ENCODE assay signal across 9 cellular contexts in genomic region chr3:19065027-19065426, GRCh38.
DNase-seq lines count a peak whose midpoint lies in the region; ATAC-seq and TF ChIP-seq lines count a peak whose summit lies in the region.
"Had no signal": no experiment of that assay in that cellular context is flagged by ENCODE, and none has a peak within 500 bp of the region (broad histone marks: within the 10 kb centered on the region; RNA-seq: fewer than 3 reads in every experiment).

No MANE protein-coding gene starts in this region.

- no peaks in the 10 kb centered on the region for H3K9me3 Mint-ChIP-seq in activated naive CD4-positive, alpha-beta T cell treated with anti-CD3 and anti-CD28 coated beads for 36 hours

- CTCF ChIA-PET in activated naive CD4-positive, alpha-beta T cell treated with anti-CD3 and anti-CD28 coated beads for 36 hours (lab: Charles Lee), result interaction anchor here (0.6 to 1.4 kb wide), 5 partner anchors 11 to 801 kb away, joined by 3 to 5 read pairs (median 3); no protein-coding TSS in a partner anchor

- intact Hi-C loops in activated naive CD4-positive, alpha-beta T cell treated with anti-CD3 and anti-CD28 coated beads for 36 hours (cut with micrococcal nuclease), result loop anchor here (1.0 to 10.0 kb wide), 4 partner anchors 187 to 801 kb away; no protein-coding TSS in a partner anchor
- intact Hi-C loops in aorta (cut with DNase I), result loop anchor here (5.0 kb wide), 1 partner anchor 802 kb away; no protein-coding TSS in a partner anchor

- H3K36me3 ChIP-seq in BE2C (no peaks in the 10 kb centered on the region), H7 (replicated peaks; ENCODE audit: control insufficient read depth, insufficient read depth, low read length) (no peaks in the 10 kb centered on the region), aorta (ENCODE audit: control insufficient read depth in 1 of 2, insufficient read depth in 2 of 2, low read length in 1 of 2) (no peaks in the 10 kb centered on the region)
- H3K36me3 ChIP-seq: MG63 had no signal

- 8 to 9% methylated on average over 1 of the region's 1 CpG for WGBS in aorta, 2 donors

- H3K27ac Mint-ChIP-seq in activated naive CD4-positive, alpha-beta T cell treated with anti-CD3 and anti-CD28 coated beads for 36 hours, result no peak overlapping the region

- H3K36me3 Mint-ChIP-seq in activated naive CD4-positive, alpha-beta T cell treated with anti-CD3 and anti-CD28 coated beads for 36 hours (ENCODE audit: low read depth), result no peaks in the 10 kb centered on the region

- DNase-seq in BE2C (peak; percentile 23), H7 (peak; percentile 21), RPMI8226 (peak; percentile 10), iPS-NIHi7 (ENCODE audit: extremely low spot score) (peak; percentile 16), aorta (no peak)
- no peak for DNase-seq in activated naive CD4-positive, alpha-beta T cell treated with anti-CD3 and anti-CD28 coated beads for 36 hours
- no peak for DNase-seq in activated CD4-positive, alpha-beta T cell treated with anti-CD3 and anti-CD28 coated beads, Interleukin-2, amount 50 U/mL, for 48 hours
- DNase-seq in stimulated activated CD4-positive, alpha-beta T cell treated with anti-CD3 and anti-CD28 coated beads, Interleukin-4, amount 100 ng/mL, for 1 hour, result no peak
- DNase-seq: MG63 had no signal

- H3K4me1 ChIP-seq in BE2C (peaks cover 4% of the 10 kb centered on the region; the same call in 1 of the 2 replicates), aorta (ENCODE audit: control insufficient read depth in 1 of 2, insufficient read depth in 2 of 2, low read length in 2 of 2) (no peaks in the 10 kb centered on the region)

- no peaks in the 10 kb centered on the region for H3K9me3 ChIP-seq in BE2C
- no peaks in the 10 kb centered on the region for H3K9me3 ChIP-seq in aorta (ENCODE audit: control insufficient read depth, low read length)
- H3K9me3 ChIP-seq: MG63 had no signal

- H3K27me3 ChIP-seq in BE2C, result no peaks in the 10 kb centered on the region
- no peaks in the 10 kb centered on the region for H3K27me3 ChIP-seq in H7 (ENCODE audit: control insufficient read depth, insufficient read depth, low read length)
- no peaks in the 10 kb centered on the region for H3K27me3 ChIP-seq in aorta (ENCODE audit: control insufficient read depth in 1 of 2, insufficient read depth in 2 of 2, low read length in 1 of 2)
- H3K27me3 ChIP-seq: MG63 had no signal

- H3K27ac ChIP-seq in aorta (ENCODE audit: low read depth in 1 of 2, low read length in 2 of 2), result no peak overlapping the region

- H3K4me1 Mint-ChIP-seq in activated naive CD4-positive, alpha-beta T cell treated with anti-CD3 and anti-CD28 coated beads for 36 hours (ENCODE audit: low read depth), result no peaks in the 10 kb centered on the region

- peak; percentile 65 for TF ChIP-seq CTCF in BE2C (IDR thresholded peaks at IDR 0.05; ENCODE audit: low read depth, low read length)

- no peak for ATAC-seq in aorta (ENCODE audit: low FRiP score)

- peaks cover 2% of the 10 kb centered on the region for H3K27me3 Mint-ChIP-seq in activated naive CD4-positive, alpha-beta T cell treated with anti-CD3 and anti-CD28 coated beads for 36 hours (ENCODE audit: low read depth)

- peak overlapping the region; percentile 22 for H3K4me3 ChIP-seq in BE2C (ENCODE audit: low read depth, low read length)
- H3K4me3 ChIP-seq in H7 (ENCODE audit: insufficient read depth, low read depth, low read length), result no peak overlapping the region
- H3K4me3 ChIP-seq in aorta (ENCODE audit: low read length in 2 of 2), result no peak overlapping the region
- H3K4me3 ChIP-seq: MG63 had no signal

- no peak overlapping the region for H3K4me3 Mint-ChIP-seq in activated naive CD4-positive, alpha-beta T cell treated with anti-CD3 and anti-CD28 coated beads for 36 hours

Comparison
In these comparisons a context has a peak if more than half of its experiments do, and no peak if none do; other contexts are left out.
1. DNase-seq: peak in BE2C (single experiment), H7 (single experiment), RPMI8226 (single experiment) and iPS-NIHi7 (single experiment); none in activated naive CD4-positive, alpha-beta T cell treated with anti-CD3 and anti-CD28 coated beads for 36 hours (single experiment), activated CD4-positive, alpha-beta T cell treated with anti-CD3 and anti-CD28 coated beads, Interleukin-2, amount 50 U/mL, for 48 hours (0 of 2), aorta (0 of 2) and stimulated activated CD4-positive, alpha-beta T cell treated with anti-CD3 and anti-CD28 coated beads, Interleukin-4, amount 100 ng/mL, for 1 hour (single experiment).